ENCODE assay signal across 1 cellular context in the genomic region with DNA sequence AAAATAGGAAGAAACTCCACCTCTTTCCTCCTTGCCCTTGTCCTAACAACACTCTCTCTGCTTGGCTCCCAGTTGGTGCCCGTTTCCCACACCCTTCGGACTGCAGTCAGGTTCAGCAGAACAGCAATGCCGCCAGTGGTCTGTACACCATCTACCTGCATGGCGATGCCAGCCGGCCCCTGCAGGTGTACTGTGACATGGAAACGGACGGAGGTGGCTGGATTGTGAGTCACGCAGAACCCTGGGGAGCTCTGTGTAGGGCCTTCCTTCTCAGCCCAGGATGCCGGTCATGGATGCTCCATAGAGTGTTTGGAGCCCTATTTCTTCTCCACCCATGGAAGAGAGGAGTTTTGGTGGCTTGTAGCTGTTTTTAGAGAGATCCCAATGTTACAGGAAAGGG.
TF ChIP-seq lines count a peak whose summit lies in the region.

No MANE protein-coding gene starts in this region.

TF ChIP-seq in WTC11, 78 proteins besides CTCF, POLR2A, EP300 and RAD21 (continued from another document):
- TF ChIP-seq, protein P1, sequence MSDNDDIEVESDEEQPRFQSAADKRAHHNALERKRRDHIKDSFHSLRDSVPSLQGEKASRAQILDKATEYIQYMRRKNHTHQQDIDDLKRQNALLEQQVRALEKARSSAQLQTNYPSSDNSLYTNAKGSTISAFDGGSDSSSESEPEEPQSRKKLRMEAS (CRISPR knock-in tag; IDR thresholded peaks at IDR 0.05): no peak
- TF ChIP-seq, protein P2, sequence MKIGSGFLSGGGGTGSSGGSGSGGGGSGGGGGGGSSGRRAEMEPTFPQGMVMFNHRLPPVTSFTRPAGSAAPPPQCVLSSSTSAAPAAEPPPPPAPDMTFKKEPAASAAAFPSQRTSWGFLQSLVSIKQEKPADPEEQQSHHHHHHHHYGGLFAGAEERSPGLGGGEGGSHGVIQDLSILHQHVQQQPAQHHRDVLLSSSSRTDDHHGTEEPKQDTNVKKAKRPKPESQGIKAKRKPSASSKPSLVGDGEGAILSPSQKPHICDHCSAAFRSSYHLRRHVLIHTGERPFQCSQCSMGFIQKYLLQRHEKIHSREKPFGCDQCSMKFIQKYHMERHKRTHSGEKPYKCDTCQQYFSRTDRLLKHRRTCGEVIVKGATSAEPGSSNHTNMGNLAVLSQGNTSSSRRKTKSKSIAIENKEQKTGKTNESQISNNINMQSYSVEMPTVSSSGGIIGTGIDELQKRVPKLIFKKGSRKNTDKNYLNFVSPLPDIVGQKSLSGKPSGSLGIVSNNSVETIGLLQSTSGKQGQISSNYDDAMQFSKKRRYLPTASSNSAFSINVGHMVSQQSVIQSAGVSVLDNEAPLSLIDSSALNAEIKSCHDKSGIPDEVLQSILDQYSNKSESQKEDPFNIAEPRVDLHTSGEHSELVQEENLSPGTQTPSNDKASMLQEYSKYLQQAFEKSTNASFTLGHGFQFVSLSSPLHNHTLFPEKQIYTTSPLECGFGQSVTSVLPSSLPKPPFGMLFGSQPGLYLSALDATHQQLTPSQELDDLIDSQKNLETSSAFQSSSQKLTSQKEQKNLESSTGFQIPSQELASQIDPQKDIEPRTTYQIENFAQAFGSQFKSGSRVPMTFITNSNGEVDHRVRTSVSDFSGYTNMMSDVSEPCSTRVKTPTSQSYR (CRISPR knock-in tag; IDR thresholded peaks at IDR 0.05): no peak
- TF ChIP-seq, protein P3, sequence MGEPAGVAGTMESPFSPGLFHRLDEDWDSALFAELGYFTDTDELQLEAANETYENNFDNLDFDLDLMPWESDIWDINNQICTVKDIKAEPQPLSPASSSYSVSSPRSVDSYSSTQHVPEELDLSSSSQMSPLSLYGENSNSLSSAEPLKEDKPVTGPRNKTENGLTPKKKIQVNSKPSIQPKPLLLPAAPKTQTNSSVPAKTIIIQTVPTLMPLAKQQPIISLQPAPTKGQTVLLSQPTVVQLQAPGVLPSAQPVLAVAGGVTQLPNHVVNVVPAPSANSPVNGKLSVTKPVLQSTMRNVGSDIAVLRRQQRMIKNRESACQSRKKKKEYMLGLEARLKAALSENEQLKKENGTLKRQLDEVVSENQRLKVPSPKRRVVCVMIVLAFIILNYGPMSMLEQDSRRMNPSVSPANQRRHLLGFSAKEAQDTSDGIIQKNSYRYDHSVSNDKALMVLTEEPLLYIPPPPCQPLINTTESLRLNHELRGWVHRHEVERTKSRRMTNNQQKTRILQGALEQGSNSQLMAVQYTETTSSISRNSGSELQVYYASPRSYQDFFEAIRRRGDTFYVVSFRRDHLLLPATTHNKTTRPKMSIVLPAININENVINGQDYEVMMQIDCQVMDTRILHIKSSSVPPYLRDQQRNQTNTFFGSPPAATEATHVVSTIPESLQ (CRISPR knock-in tag; IDR thresholded peaks at IDR 0.05): no peak
- no peak for TF ChIP-seq NFE2L1 (CRISPR knock-in tag; IDR thresholded peaks at IDR 0.05)
- no peak for TF ChIP-seq KAT7 (CRISPR knock-in tag; IDR thresholded peaks at IDR 0.05; ENCODE audit: borderline replicate concordance)
- no peak for TF ChIP-seq ZNF416 (CRISPR knock-in tag; IDR thresholded peaks at IDR 0.05)
- TF ChIP-seq, protein P4, sequence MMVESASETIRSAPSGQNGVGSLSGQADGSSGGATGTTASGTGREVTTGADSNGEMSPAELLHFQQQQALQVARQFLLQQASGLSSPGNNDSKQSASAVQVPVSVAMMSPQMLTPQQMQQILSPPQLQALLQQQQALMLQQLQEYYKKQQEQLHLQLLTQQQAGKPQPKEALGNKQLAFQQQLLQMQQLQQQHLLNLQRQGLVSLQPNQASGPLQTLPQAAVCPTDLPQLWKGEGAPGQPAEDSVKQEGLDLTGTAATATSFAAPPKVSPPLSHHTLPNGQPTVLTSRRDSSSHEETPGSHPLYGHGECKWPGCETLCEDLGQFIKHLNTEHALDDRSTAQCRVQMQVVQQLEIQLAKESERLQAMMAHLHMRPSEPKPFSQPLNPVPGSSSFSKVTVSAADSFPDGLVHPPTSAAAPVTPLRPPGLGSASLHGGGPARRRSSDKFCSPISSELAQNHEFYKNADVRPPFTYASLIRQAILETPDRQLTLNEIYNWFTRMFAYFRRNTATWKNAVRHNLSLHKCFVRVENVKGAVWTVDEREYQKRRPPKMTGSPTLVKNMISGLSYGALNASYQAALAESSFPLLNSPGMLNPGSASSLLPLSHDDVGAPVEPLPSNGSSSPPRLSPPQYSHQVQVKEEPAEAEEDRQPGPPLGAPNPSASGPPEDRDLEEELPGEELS (CRISPR knock-in tag; IDR thresholded peaks at IDR 0.05): no peak
- TF ChIP-seq, protein P5, sequence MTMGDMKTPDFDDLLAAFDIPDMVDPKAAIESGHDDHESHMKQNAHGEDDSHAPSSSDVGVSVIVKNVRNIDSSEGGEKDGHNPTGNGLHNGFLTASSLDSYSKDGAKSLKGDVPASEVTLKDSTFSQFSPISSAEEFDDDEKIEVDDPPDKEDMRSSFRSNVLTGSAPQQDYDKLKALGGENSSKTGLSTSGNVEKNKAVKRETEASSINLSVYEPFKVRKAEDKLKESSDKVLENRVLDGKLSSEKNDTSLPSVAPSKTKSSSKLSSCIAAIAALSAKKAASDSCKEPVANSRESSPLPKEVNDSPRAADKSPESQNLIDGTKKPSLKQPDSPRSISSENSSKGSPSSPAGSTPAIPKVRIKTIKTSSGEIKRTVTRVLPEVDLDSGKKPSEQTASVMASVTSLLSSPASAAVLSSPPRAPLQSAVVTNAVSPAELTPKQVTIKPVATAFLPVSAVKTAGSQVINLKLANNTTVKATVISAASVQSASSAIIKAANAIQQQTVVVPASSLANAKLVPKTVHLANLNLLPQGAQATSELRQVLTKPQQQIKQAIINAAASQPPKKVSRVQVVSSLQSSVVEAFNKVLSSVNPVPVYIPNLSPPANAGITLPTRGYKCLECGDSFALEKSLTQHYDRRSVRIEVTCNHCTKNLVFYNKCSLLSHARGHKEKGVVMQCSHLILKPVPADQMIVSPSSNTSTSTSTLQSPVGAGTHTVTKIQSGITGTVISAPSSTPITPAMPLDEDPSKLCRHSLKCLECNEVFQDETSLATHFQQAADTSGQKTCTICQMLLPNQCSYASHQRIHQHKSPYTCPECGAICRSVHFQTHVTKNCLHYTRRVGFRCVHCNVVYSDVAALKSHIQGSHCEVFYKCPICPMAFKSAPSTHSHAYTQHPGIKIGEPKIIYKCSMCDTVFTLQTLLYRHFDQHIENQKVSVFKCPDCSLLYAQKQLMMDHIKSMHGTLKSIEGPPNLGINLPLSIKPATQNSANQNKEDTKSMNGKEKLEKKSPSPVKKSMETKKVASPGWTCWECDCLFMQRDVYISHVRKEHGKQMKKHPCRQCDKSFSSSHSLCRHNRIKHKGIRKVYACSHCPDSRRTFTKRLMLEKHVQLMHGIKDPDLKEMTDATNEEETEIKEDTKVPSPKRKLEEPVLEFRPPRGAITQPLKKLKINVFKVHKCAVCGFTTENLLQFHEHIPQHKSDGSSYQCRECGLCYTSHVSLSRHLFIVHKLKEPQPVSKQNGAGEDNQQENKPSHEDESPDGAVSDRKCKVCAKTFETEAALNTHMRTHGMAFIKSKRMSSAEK (CRISPR knock-in tag; IDR thresholded peaks at IDR 0.05; ENCODE audit: borderline replicate concordance): no peak
- TF ChIP-seq ZNF396 (CRISPR knock-in tag; IDR thresholded peaks at IDR 0.05; ENCODE audit: borderline replicate concordance): no peak
- TF ChIP-seq, protein P6, sequence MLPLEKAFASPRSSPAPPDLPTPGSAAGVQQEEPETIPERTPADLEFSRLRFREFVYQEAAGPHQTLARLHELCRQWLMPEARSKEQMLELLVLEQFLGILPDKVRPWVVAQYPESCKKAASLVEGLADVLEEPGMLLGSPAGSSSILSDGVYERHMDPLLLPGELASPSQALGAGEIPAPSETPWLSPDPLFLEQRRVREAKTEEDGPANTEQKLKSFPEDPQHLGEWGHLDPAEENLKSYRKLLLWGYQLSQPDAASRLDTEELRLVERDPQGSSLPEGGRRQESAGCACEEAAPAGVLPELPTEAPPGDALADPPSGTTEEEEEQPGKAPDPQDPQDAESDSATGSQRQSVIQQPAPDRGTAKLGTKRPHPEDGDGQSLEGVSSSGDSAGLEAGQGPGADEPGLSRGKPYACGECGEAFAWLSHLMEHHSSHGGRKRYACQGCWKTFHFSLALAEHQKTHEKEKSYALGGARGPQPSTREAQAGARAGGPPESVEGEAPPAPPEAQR (CRISPR knock-in tag; IDR thresholded peaks at IDR 0.05): no peak
- no peak for TF ChIP-seq NR1H2 (CRISPR knock-in tag; IDR thresholded peaks at IDR 0.05)
- TF ChIP-seq RELA (CRISPR knock-in tag; IDR thresholded peaks at IDR 0.05; ENCODE audit: borderline replicate concordance): no peak
